ENCODE assay signal across 8 cellular contexts in the genomic region with DNA sequence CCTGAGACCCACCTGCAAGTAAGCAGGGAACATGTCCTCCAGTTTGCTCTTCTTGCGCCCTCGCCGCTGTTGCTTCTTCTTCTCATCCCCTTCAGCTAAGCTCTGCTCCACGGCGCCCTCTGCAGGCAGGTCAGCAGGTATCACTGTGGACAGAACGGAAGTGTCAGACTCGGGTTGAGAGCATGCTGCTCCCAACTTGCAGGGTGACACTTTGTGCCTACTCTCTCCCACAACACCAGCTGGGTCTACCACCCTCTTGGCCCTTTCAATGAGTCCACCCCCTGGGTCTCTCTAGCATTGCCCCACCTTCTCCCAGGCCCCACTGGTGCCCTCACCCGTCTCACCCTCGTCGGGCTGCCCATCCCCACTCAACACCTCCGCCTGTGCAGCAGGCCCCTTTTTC. TPM values are rescaled to one million over a fixed set of nuclear protein-coding genes. Genes with fewer than 3 reads are reported as not detected.
A peak's percentile ranks its signal among the peaks of the same experiment; 100 is the strongest.
DNase-seq lines count a peak whose midpoint lies in the region; ATAC-seq and TF ChIP-seq lines count a peak whose summit lies in the region.

No MANE protein-coding gene starts in this region.

- DNase-seq in GM10266 (ENCODE audit: extremely low spot score): peak; percentile 89
- peak; percentile 15 for DNase-seq in NCI-H1694 treated with DMSO at 0.1 percent for 48 hours (lab: John Stamatoyannopoulos, UW)
- DNase-seq in activated CD4-positive, alpha-beta T cell treated with anti-CD3 and anti-CD28 coated beads for 48 hours: peak; percentile 90
- peak; percentile 75 for DNase-seq in colonic mucosa
- peak; percentile 63 for DNase-seq in lung (ENCODE audit: low spot score)
- DNase-seq in stimulated activated CD8-positive, alpha-beta memory T cell treated with anti-CD3 and anti-CD28 coated beads, Interleukin-4, amount 100 ng/mL, for 1 hour (ENCODE audit: low read depth in 2 of 2, low spot score in 1 of 2): peak; percentile 61 to 69
- no peak for DNase-seq in dedifferentiated amniotic fluid mesenchymal stem cell (ENCODE audit: extremely low spot score)
- DNase-seq in cortex of kidney (lab: John Stamatoyannopoulos, UW): no peak

- TF ChIP-seq CTCF in GM10266 (IDR thresholded peaks at IDR 0.05; ENCODE audit: control insufficient read depth, insufficient read depth, low read depth, missing control alignments) (peak; percentile 82), colonic mucosa (IDR thresholded peaks at IDR 0.05) (peak; percentile 57), lung (IDR thresholded peaks at IDR 0.05; ENCODE audit: control extremely low read depth, extremely low read depth) (peak; percentile 45)

- no peak overlapping the region for H3K9ac ChIP-seq in colonic mucosa (ENCODE audit: low read depth in 2 of 2, low read length in 2 of 2)

- 55 to 61% methylated on average over 11 of the region's 11 CpGs for WGBS in lung, 2 donors

- no peak for ATAC-seq in lung (ENCODE audit: insufficient read depth, low FRiP score)

- H3K4me3 ChIP-seq in colonic mucosa: no peak overlapping the region
- no peak overlapping the region for H3K4me3 ChIP-seq in lung

- H3K9me3 ChIP-seq in colonic mucosa (no peaks in the 10 kb centered on the region), lung (ENCODE audit: control insufficient read depth in 2 of 2, insufficient read depth in 1 of 2, low read length in 1 of 2) (no peaks in the 10 kb centered on the region)

- H3K27ac ChIP-seq in colonic mucosa: no peak overlapping the region
- no peak overlapping the region for H3K27ac ChIP-seq in lung (ENCODE audit: low read depth in 1 of 2, low read length in 1 of 2)

- no peaks in the 10 kb centered on the region for H3K27me3 ChIP-seq in colonic mucosa
- no peaks in the 10 kb centered on the region for H3K27me3 ChIP-seq in lung (ENCODE audit: control insufficient read depth, insufficient read depth)

- peaks cover 38% of the 10 kb centered on the region for H3K36me3 ChIP-seq in colonic mucosa
- H3K36me3 ChIP-seq in lung (ENCODE audit: control insufficient read depth in 2 of 2, insufficient read depth in 2 of 2, low read length in 2 of 2): peaks cover 42 to 89% of the 10 kb centered on the region in 2 donors

- H3K4me1 ChIP-seq in colonic mucosa (no peaks in the 10 kb centered on the region), lung (ENCODE audit: control insufficient read depth in 2 of 2, insufficient read depth in 2 of 2, low read length in 2 of 2) (no peaks in the 10 kb centered on the region)

- intact Hi-C loops in colonic mucosa (cut with DNase I): no loop called here

RNA-seq across cellular contexts. Expression of gene KMT2D, which starts 16.7 kb away (rescaled TPM):
- 10 to 100 TPM; 50.2 to 87.5 TPM for total RNA-seq in colonic mucosa
- total RNA-seq in lung: 100 to 1,000 TPM in 1 of 2 donors, 10 to 100 TPM in 1; 58.7 to 115 TPM
- polyA plus RNA-seq in lung: 10 to 100 TPM; 27.6 to 39.7 TPM

RNA-seq across cellular contexts. Expression of gene PRKAG1, which starts 25.3 kb away (rescaled TPM):
- 10 to 100 TPM; 49.5 to 54.8 TPM for total RNA-seq in colonic mucosa
- total RNA-seq in lung: 10 to 100 TPM; 33.1 to 53.6 TPM
- 10 to 100 TPM; 45.7 to 54.5 TPM for polyA plus RNA-seq in lung

RNA-seq across cellular contexts. Expression of gene RHEBL1, which starts 25.9 kb away (rescaled TPM):
- under 1 TPM; 0.27 to 0.32 TPM for total RNA-seq in colonic mucosa
- total RNA-seq in lung: 1 to 10 TPM in 1 of 2 donors, under 1 TPM in 1; 0.51 to 2.4 TPM
- 1 to 10 TPM; 1.8 to 2.6 TPM for polyA plus RNA-seq in lung

RNA-seq across cellular contexts. Expression of gene DDN, which starts 44.7 kb away (rescaled TPM):
- total RNA-seq in colonic mucosa (under 1 TPM; 0.17 to 0.21 TPM), lung (under 1 TPM; 0.11 to 0.12 TPM)
- polyA plus RNA-seq in lung: under 1 TPM; 0.04 to 0.07 TPM

RNA-seq across cellular contexts. Expression of gene DHH, which starts 50.7 kb away (rescaled TPM):
- under 1 TPM; 0.29 to 0.52 TPM for total RNA-seq in colonic mucosa
- total RNA-seq in lung: 1 to 10 TPM; 1.3 to 2.6 TPM
- polyA plus RNA-seq in lung: under 1 TPM; 0.16 to 0.64 TPM

Comparison
In these comparisons a context has a peak if more than half of its experiments do, and no peak if none do; other contexts are left out.
1. DNase-seq: peak in GM10266 (single experiment), NCI-H1694 treated with DMSO at 0.1 percent for 48 hours (single experiment), activated CD4-positive, alpha-beta T cell treated with anti-CD3 and anti-CD28 coated beads for 48 hours (single experiment), colonic mucosa (single experiment), lung (single experiment) and stimulated activated CD8-positive, alpha-beta memory T cell treated with anti-CD3 and anti-CD28 coated beads, Interleukin-4, amount 100 ng/mL, for 1 hour (2 of 2); none in dedifferentiated amniotic fluid mesenchymal stem cell (single experiment) and cortex of kidney (single experiment).
2. Peak in every context shown above with its lines, with median percentiles within 50 percentile points of each other: CTCF ChIP-seq.